9 cellular contexts compared by ENCODE assay signal in genomic region chr12:117580718-117581062, GRCh38.
DNase-seq lines count a peak whose midpoint lies in the region; ATAC-seq, FAIRE-seq and TF ChIP-seq lines count a peak whose summit lies in the region.
"Had no signal": no experiment of that assay in that cellular context is flagged by ENCODE, and none has a peak within 500 bp of the region (broad histone marks: within the 10 kb centered on the region; RNA-seq: fewer than 3 reads in every experiment).

No MANE protein-coding gene starts in this region.

- no peaks in the 10 kb centered on the region for H3K79me2 ChIP-seq in OCI-LY7 (ENCODE audit: insufficient read depth, low read depth, low read length)

- no peak for FAIRE-seq in A549 (lab: Jason Lieb, UNC)

- H3K9me3 ChIP-seq in A549 = no peaks in the 10 kb centered on the region
- no peaks in the 10 kb centered on the region for H3K9me3 ChIP-seq in OCI-LY7 (ENCODE audit: low read length)

- POLR2A ChIA-PET in A549 (lab: Yijun Ruan, JAX) (no interaction called here), GM10248 (lab: Yijun Ruan, JAX) (no interaction called here), OCI-LY7 (lab: Charles Lee) (interaction anchor here (0.6 kb wide), 1 partner anchor 11 kb away, joined by 3 read pairs; no protein-coding TSS in a partner anchor)

- TF ChIP-seq POLR2A in A549 (IDR thresholded peaks at IDR 0.05; ENCODE audit: low read length) = no peak

- ATAC-seq in A549 (peak; percentile 73 to 96; a peak in 5 of 6 replicates), HG02610 (IDR thresholded peaks at IDR 0.05; ENCODE audit: unreplicated experiment) (no peak)

- TF ChIP-seq EP300 in A549 (IDR thresholded peaks at IDR 0.05) = no peak

- H3K9me2 ChIP-seq in OCI-LY7 (ENCODE audit: insufficient read depth, low read length) = no peaks in the 10 kb centered on the region

- H3K36me3 Mint-ChIP-seq in activated T-cell treated with anti-CD3 and anti-CD28 coated beads, Interleukin-2, amount 50 U/mL, for 24 hours (ENCODE audit: low read depth) = no peaks in the 10 kb centered on the region
- H3K36me3 Mint-ChIP-seq: naive B cell had no signal

- intact Hi-C loops in OCI-LY7 (cut with micrococcal nuclease; ENCODE audit: unreplicated experiment) = loop anchor here (10.0 kb wide), 1 partner anchor 346 kb away; no protein-coding TSS in a partner anchor

- H3K4me3 Mint-ChIP-seq in activated T-cell treated with anti-CD3 and anti-CD28 coated beads, Interleukin-2, amount 50 U/mL, for 24 hours = no peak overlapping the region

- no peaks in the 10 kb centered on the region for H3K4me1 Mint-ChIP-seq in activated T-cell treated with anti-CD3 and anti-CD28 coated beads, Interleukin-2, amount 50 U/mL, for 24 hours (ENCODE audit: low read depth)

- H3K4me2 ChIP-seq in A549 (peak overlapping the region; percentile 9; the same call in 1 of the 3 replicates), OCI-LY7 (ENCODE audit: low read length) (no peak overlapping the region)

- 32% methylated on average over 7 of the region's 8 CpGs for WGBS in A549 (ENCODE audit: missing lambda C conversion rate)

- H3K4me1 ChIP-seq in A549 (0 out of 3 replicates have a peak, but pooled peaks cover 11% of the 10 kb centered on the region), OCI-LY7 (ENCODE audit: insufficient read depth, low read length, poor library complexity, severe bottlenecking) (no peaks in the 10 kb centered on the region)

- H3K27ac Mint-ChIP-seq in activated T-cell treated with anti-CD3 and anti-CD28 coated beads, Interleukin-2, amount 50 U/mL, for 24 hours = no peak overlapping the region

- H3K27ac ChIP-seq in A549 (no peak overlapping the region), OCI-LY7 (ENCODE audit: low read depth, low read length, poor library complexity, severe bottlenecking) (no peak overlapping the region)

- H3K36me3 ChIP-seq in OCI-LY7 (ENCODE audit: insufficient read depth, low read length) = no peaks in the 10 kb centered on the region

- H4K20me1 ChIP-seq in OCI-LY7 (ENCODE audit: insufficient read depth, low read length) = no peaks in the 10 kb centered on the region

- peaks cover 4% of the 10 kb centered on the region for H3K27me3 Mint-ChIP-seq in activated T-cell treated with anti-CD3 and anti-CD28 coated beads, Interleukin-2, amount 50 U/mL, for 24 hours

- no TSS peak for BruUV-seq in OCI-LY7 (replicated peaks; lab: Mats Ljungman, UMichigan)

- TF ChIP-seq RAD21 in A549 (conservative IDR thresholded peaks at IDR 0.05 in 1 of 2, IDR thresholded peaks at IDR 0.05 in 1 of 2) = no peak

- TF ChIP-seq CTCF in A549 (IDR thresholded peaks at IDR 0.05) (no peak), GM10248 (IDR thresholded peaks at IDR 0.05; ENCODE audit: control extremely low read depth, extremely low read depth, low read depth, missing control alignments) (no peak), OCI-LY7 (conservative IDR thresholded peaks at IDR 0.05; ENCODE audit: low read length) (no peak)

- no peak overlapping the region for H3K4me3 ChIP-seq in A549
- no peak overlapping the region for H3K4me3 ChIP-seq in OCI-LY7 (ENCODE audit: low read depth, low read length, poor library complexity, severe bottlenecking)

- no peaks in the 10 kb centered on the region for H3K9me3 Mint-ChIP-seq in activated T-cell treated with anti-CD3 and anti-CD28 coated beads, Interleukin-2, amount 50 U/mL, for 24 hours

- no peak overlapping the region for H2AFZ ChIP-seq in OCI-LY7 (ENCODE audit: low read length)

- DNase-seq in A549 (ENCODE audit: low read depth in 1 of 2, low spot score in 1 of 2) (peak; percentile 36 to 66), GM10248 (ENCODE audit: extremely low spot score) (peak; percentile 28), OCI-LY7 (ENCODE audit: low spot score) (peak; percentile 47), iPS DF 19.7 (ENCODE audit: low read depth, low spot score) (peak; percentile 72)
- no peak for DNase-seq in activated CD8-positive, alpha-beta memory T cell treated with anti-CD3 and anti-CD28 coated beads, Interleukin-2, amount 50 U/mL, for 48 hours
- no peak for DNase-seq in activated naive CD4-positive, alpha-beta T cell treated with Interleukin-2 at 50 U/mL for 16 hours
- DNase-seq in activated T-cell treated with anti-CD3 and anti-CD28 coated beads, Interleukin-2, amount 50 U/mL, for 24 hours = no peak
- DNase-seq: naive B cell had no signal

- CTCF ChIA-PET in A549 (lab: Yijun Ruan, JAX) = interaction anchor here (1.0 to 17.7 kb wide), 4 partner anchors 8 to 257 kb away, joined by 3 to 315 read pairs (median 8); no protein-coding TSS in a partner anchor
- CTCF ChIA-PET in GM10248 (lab: Yijun Ruan, JAX) = interaction anchor here (2.2 kb wide), 1 partner anchor 214 kb away, joined by 4 read pairs; no protein-coding TSS in a partner anchor
- CTCF ChIA-PET in OCI-LY7 (lab: Charles Lee; ENCODE audit: unreplicated experiment) = no interaction called here

TF ChIP-seq in A549, 52 proteins besides CTCF, POLR2A, EP300 and RAD21:
- TF ChIP-seq NPAS2 (CRISPR knock-in tag; IDR thresholded peaks at IDR 0.05; ENCODE audit: borderline replicate concordance) (no peak), RCOR1 (IDR thresholded peaks at IDR 0.05; ENCODE audit: low read depth, low read length) (no peak), CBX2 (IDR thresholded peaks at IDR 0.05; ENCODE audit: borderline replicate concordance, low read depth) (no peak), SREBF2 (IDR thresholded peaks at IDR 0.05) (no peak), EHF (CRISPR knock-in tag; IDR thresholded peaks at IDR 0.05) (no peak), MAZ (IDR thresholded peaks at IDR 0.05; ENCODE audit: borderline replicate concordance, low read depth, low read length) (no peak), FOSL2 (IDR thresholded peaks at IDR 0.05) (no peak), FOSL2 (CRISPR knock-in tag; IDR thresholded peaks at IDR 0.05) (no peak), E2F6 (IDR thresholded peaks at IDR 0.05; ENCODE audit: borderline replicate concordance, low read depth) (no peak), RNF2 (IDR thresholded peaks at IDR 0.05; ENCODE audit: borderline replicate concordance, low read depth) (no peak), KDM5A (IDR thresholded peaks at IDR 0.05) (no peak), NFE2L2 (conservative IDR thresholded peaks at IDR 0.05; ENCODE audit: low read length) (no peak), HES2 (IDR thresholded peaks at IDR 0.05) (no peak), JUN (IDR thresholded peaks at IDR 0.05) (no peak), HMGXB4 (CRISPR knock-in tag; IDR thresholded peaks at IDR 0.05; ENCODE audit: borderline replicate concordance) (no peak), PHF8 (IDR thresholded peaks at IDR 0.05; ENCODE audit: borderline replicate concordance, low read depth) (no peak)
- TF ChIP-seq, protein P1, sequence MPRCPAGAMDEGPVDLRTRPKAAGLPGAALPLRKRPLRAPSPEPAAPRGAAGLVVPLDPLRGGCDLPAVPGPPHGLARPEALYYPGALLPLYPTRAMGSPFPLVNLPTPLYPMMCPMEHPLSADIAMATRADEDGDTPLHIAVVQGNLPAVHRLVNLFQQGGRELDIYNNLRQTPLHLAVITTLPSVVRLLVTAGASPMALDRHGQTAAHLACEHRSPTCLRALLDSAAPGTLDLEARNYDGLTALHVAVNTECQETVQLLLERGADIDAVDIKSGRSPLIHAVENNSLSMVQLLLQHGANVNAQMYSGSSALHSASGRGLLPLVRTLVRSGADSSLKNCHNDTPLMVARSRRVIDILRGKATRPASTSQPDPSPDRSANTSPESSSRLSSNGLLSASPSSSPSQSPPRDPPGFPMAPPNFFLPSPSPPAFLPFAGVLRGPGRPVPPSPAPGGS (IDR thresholded peaks at IDR 0.05) = no peak

Comparison
In these comparisons a context has a peak if more than half of its experiments do, and no peak if none do; other contexts are left out.
1. DNase-seq: peak in A549 (2 of 2), GM10248 (single experiment), OCI-LY7 (single experiment) and iPS DF 19.7 (single experiment); none in activated CD8-positive, alpha-beta memory T cell treated with anti-CD3 and anti-CD28 coated beads, Interleukin-2, amount 50 U/mL, for 48 hours (single experiment), activated naive CD4-positive, alpha-beta T cell treated with Interleukin-2 at 50 U/mL for 16 hours (single experiment) and activated T-cell treated with anti-CD3 and anti-CD28 coated beads, Interleukin-2, amount 50 U/mL, for 24 hours (single experiment).